ENCODE assay signal across 8 cellular contexts in genomic region chr7:135672560-135673359, GRCh38. TPM values are rescaled to one million over a fixed set of nuclear protein-coding genes. Genes with fewer than 3 reads are reported as not detected.
DNase-seq lines count a peak whose midpoint lies in the region; ATAC-seq and TF ChIP-seq lines count a peak whose summit lies in the region.

No MANE protein-coding gene starts in this region.

- no peak for TF ChIP-seq EP300 in transverse colon (IDR thresholded peaks at IDR 0.05; ENCODE audit: low read depth)

- 34 to 60% methylated on average over 3 of the region's 3 CpGs for WGBS in transverse colon (ENCODE audit: low coverage in 1 of 2), 2 donors

- in situ Hi-C loops in transverse colon (cut with MboI; ENCODE audit: low pct_ligation_motif_present in 1 of 4, low pct_unique_long_range_greater_than_20kb in 1 of 4, low sequenced_read_pairs in 3 of 4) = loop anchor here (10.0 to 25.0 kb wide), 3 partner anchors 290 to 340 kb away; no protein-coding TSS in a partner anchor

- H3K27ac ChIP-seq in transverse colon = peak overlapping the region in 2 of 4 donors; percentile 3 to 10

- peak; percentile 50 for DNase-seq in BE2C
- DNase-seq in NCI-H526 (lab: John Stamatoyannopoulos, UW) = peak; percentile 32 to 66
- peak; percentile 30 for DNase-seq in brain pericyte (ENCODE audit: low read depth, low spot score)
- DNase-seq in kidney tubule cell (ENCODE audit: low spot score) = peak; percentile 64
- no peak for DNase-seq in transverse colon
- DNase-seq in GOT3 (lab: John Stamatoyannopoulos, UW) = no peak

- H3K9me3 ChIP-seq in BE2C = no peaks in the 10 kb centered on the region
- H3K9me3 ChIP-seq in transverse colon = no peaks in the 10 kb centered on the region

- intact Hi-C loops in transverse colon (cut with DNase I; ENCODE audit: low total_unique reads) = no loop called here

- H3K4me1 ChIP-seq in BE2C = peaks cover 6% of the 10 kb centered on the region; the same call in 1 of the 2 replicates
- H3K4me1 ChIP-seq in transverse colon = peaks cover 0 to 14% (median 8%) of the 10 kb centered on the region in 4 donors

- H3K27me3 ChIP-seq in BE2C (no peaks in the 10 kb centered on the region), transverse colon (no peaks in the 10 kb centered on the region)

- ATAC-seq in GM18858 (IDR thresholded peaks at IDR 0.05; ENCODE audit: unreplicated experiment) = peak; percentile 70
- peak; percentile 65 for ATAC-seq in HG03196 (IDR thresholded peaks at IDR 0.05; ENCODE audit: unreplicated experiment)

- TF ChIP-seq CTCF in BE2C (IDR thresholded peaks at IDR 0.05; ENCODE audit: low read depth, low read length) (peak; percentile 93), transverse colon (IDR thresholded peaks at IDR 0.05) (peak; percentile 63 to 70 (median 68))

- no peak for TF ChIP-seq POLR2A in transverse colon (IDR thresholded peaks at IDR 0.05)

- peaks cover 20% of the 10 kb centered on the region for H3K36me3 ChIP-seq in BE2C
- peaks cover 0 to 9% (median 2%) of the 10 kb centered on the region in 4 donors for H3K36me3 ChIP-seq in transverse colon

- H3K4me3 ChIP-seq in BE2C (ENCODE audit: low read depth, low read length) = no peak overlapping the region
- no peak overlapping the region for H3K4me3 ChIP-seq in transverse colon

RNA-seq across cellular contexts. Expression of gene STMP1, which starts 10.4 kb away (rescaled TPM):
- 63.2 TPM for polyA plus RNA-seq in BE2C (2012; ENCODE audit: insufficient read depth, insufficient read length, low read depth)
- total RNA-seq in transverse colon = 10 to 100 TPM in 2 of 4 donors, 1 to 10 TPM in 2; 3.0 to 21.6 (median 12.0) TPM

RNA-seq across cellular contexts. Expression of gene SLC13A4, which starts 55.2 kb away (rescaled TPM):
- polyA plus RNA-seq in BE2C (2012; ENCODE audit: insufficient read depth, insufficient read length, low read depth) = 0.45 TPM
- total RNA-seq in transverse colon = 10 to 100 TPM in 1 of 4 donors, 1 to 10 TPM in 1, not detected in 2; 3.0 to 15.3 TPM

Comparison
In these comparisons a context has a peak if more than half of its experiments do, and no peak if none do; other contexts are left out.
1. DNase-seq: peak in BE2C (single experiment), NCI-H526 (2 of 2), brain pericyte (single experiment) and kidney tubule cell (single experiment); none in transverse colon (single experiment) and GOT3 (single experiment).